In genomic region chr5:73131711-73132428, GRCh38 we compare ENCODE assay signal across 33 cellular contexts. TPM values are rescaled to one million over a fixed set of nuclear protein-coding genes. Genes with fewer than 3 reads are reported as not detected.
"Had no signal": no experiment of that assay in that cellular context is flagged by ENCODE, and none has a peak within 500 bp of the region (broad histone marks: within the 10 kb centered on the region; RNA-seq: fewer than 3 reads in every experiment).

No MANE protein-coding gene starts in this region.

- DNase-seq: activated B cell treated with CpG ODN at 0.5 μM for 24 hours; activated CD4-positive, alpha-beta T cell treated with anti-CD3 and anti-CD28 coated beads, Interleukin-2, amount 50 U/mL, for 1 hour; activated CD8-positive, alpha-beta T cell treated with anti-CD3 and anti-CD28 coated beads for 36 hours; activated T-cell treated with anti-CD3 and anti-CD28 coated beads, Interleukin-2, amount 50 U/mL, for 4 hours; islet precursor cell; left lung; lower lobe of right lung; mesendoderm; naive B cell; nephron progenitor cell; right lobe of liver; stimulated activated CD4-positive, alpha-beta T cell treated with anti-CD3 and anti-CD28 coated beads, Interleukin-12 subunit alpha, Interleukin-12 subunit beta, amount 100 ng/mL, for 4 hours; stimulated activated CD4-positive, alpha-beta T cell treated with anti-CD3 and anti-CD28 coated beads, Interleukin-4, amount 100 ng/mL, for 24 hours; T-helper 1 cell; trophoblast cell had no signal

- H3K4me1 ChIP-seq: ascending aorta, gastroesophageal sphincter, left lung, lower lobe of right lung, parathyroid adenoma had no signal

- H3K9me3 ChIP-seq: ascending aorta, gastroesophageal sphincter, left lung, lower lobe of right lung, right lobe of liver, thoracic aorta had no signal

- H3K4me3 ChIP-seq: ascending aorta, gastroesophageal sphincter, hepatocyte, left lung, lower lobe of right lung, right lobe of liver, thoracic aorta had no signal

- ATAC-seq: activated CD8-positive, alpha-beta T cell treated with anti-CD3 and anti-CD28 coated beads for 36 hours; activated T-cell treated with anti-CD3 and anti-CD28 coated beads, Interleukin-2, amount 50 U/mL, for 4 hours; activated T-helper 17 cell treated with anti-CD3 and anti-CD28 coated beads, Interleukin-2, amount 50 U/mL, for 72 hours; gastroesophageal sphincter; left lung; lower lobe of right lung; stimulated activated effector memory CD8-positive, alpha-beta T cell treated with anti-CD3 and anti-CD28 coated beads, Interleukin-12 subunit alpha, Interleukin-12 subunit beta, amount 100 ng/mL, for 72 hours had no signal

- H3K27ac ChIP-seq: ascending aorta, gastroesophageal sphincter, hepatocyte, left lung, lower lobe of right lung, parathyroid adenoma, right lobe of liver, thoracic aorta had no signal

- H3K27me3 ChIP-seq: ascending aorta, hepatocyte, right lobe of liver had no signal

- H3K36me3 ChIP-seq: ascending aorta, gastroesophageal sphincter, left lung, lower lobe of right lung, right lobe of liver, thoracic aorta had no signal

- H3K9ac ChIP-seq: parathyroid adenoma had no signal

- FAIRE-seq: endothelial cell of umbilical vein, urothelium cell line had no signal

RNA-seq across cellular contexts. Expression of gene TMEM171, which starts 11.5 kb away (rescaled TPM):
- total RNA-seq: activated B cell treated with CpG ODN at 0.5 μM for 24 hours; activated CD8-positive, alpha-beta T cell treated with anti-CD3 and anti-CD28 coated beads for 36 hours; activated T-helper 17 cell treated with anti-CD3 and anti-CD28 coated beads, Interleukin-2, amount 50 U/mL, for 72 hours; ascending aorta; cardiac septum; lower lobe of right lung; mononuclear cell; skeletal muscle tissue; subcutaneous adipose tissue; thoracic aorta had no signal

RNA-seq across cellular contexts. Expression of gene TMEM174, which starts 41.1 kb away (rescaled TPM):
- total RNA-seq: activated B cell treated with CpG ODN at 0.5 μM for 24 hours; activated CD8-positive, alpha-beta T cell treated with anti-CD3 and anti-CD28 coated beads for 36 hours; activated T-cell treated with anti-CD3 and anti-CD28 coated beads, Interleukin-2, amount 50 U/mL, for 4 hours; activated T-helper 17 cell treated with anti-CD3 and anti-CD28 coated beads, Interleukin-2, amount 50 U/mL, for 72 hours; ascending aorta; cardiac septum; chondrocyte; endothelial cell of umbilical vein; fibroblast of lung; fibroblast of villous mesenchyme; gastroesophageal sphincter; hepatocyte; left lung; lower lobe of right lung; mononuclear cell; right lobe of liver; skeletal muscle tissue; subcutaneous adipose tissue; thoracic aorta had no signal
- polyA plus RNA-seq: adipose tissue, endothelial cell of umbilical vein, esophagus, fibroblast of lung, hepatocyte had no signal
